Comparison of ENCODE assay signal across 7 cellular contexts in genomic region chr4:140252144-140252741, GRCh38.
DNase-seq lines count a peak whose midpoint lies in the region; ATAC-seq and TF ChIP-seq lines count a peak whose summit lies in the region.

No MANE protein-coding gene starts in this region.

- peak overlapping the region; percentile 69 for H3K4me3 Mint-ChIP-seq in activated T-helper 1 cell treated with anti-CD3 and anti-CD28 coated beads, Interleukin-12 subunit alpha, Interleukin-12 subunit beta, Interleukin-2, Interleukin-4 antibody, amounts not matched to agents 30 ng/mL and 10 ng/mL and 1 ng/mL, durations not matched to agents 14 hours and 24 hours and 36 hours

- DNase-seq in GM10266 (ENCODE audit: extremely low spot score) (peak; percentile 29), NCI-H1092 (lab: John Stamatoyannopoulos, UW) (peak; percentile 64), right atrium auricular region (ENCODE audit: low spot score) (no peak), sciatic nerve (ENCODE audit: low spot score) (peak; percentile 64), GOT3 (lab: John Stamatoyannopoulos, UW) (no peak), foreskin fibroblast (no peak)
- DNase-seq in activated T-helper 1 cell treated with anti-CD3 and anti-CD28 coated beads, Interleukin-12 subunit alpha, Interleukin-12 subunit beta, Interleukin-2, Interleukin-4 antibody, amounts not matched to agents 30 ng/mL and 10 ng/mL and 1 ng/mL, durations not matched to agents 14 hours and 24 hours and 36 hours (ENCODE audit: low spot score) = no peak

- H3K9me3 Mint-ChIP-seq in activated T-helper 1 cell treated with anti-CD3 and anti-CD28 coated beads, Interleukin-12 subunit alpha, Interleukin-12 subunit beta, Interleukin-2, Interleukin-4 antibody, amounts not matched to agents 30 ng/mL and 10 ng/mL and 1 ng/mL, durations not matched to agents 14 hours and 24 hours and 36 hours = no peaks in the 10 kb centered on the region

- H3K4me1 Mint-ChIP-seq in activated T-helper 1 cell treated with anti-CD3 and anti-CD28 coated beads, Interleukin-12 subunit alpha, Interleukin-12 subunit beta, Interleukin-2, Interleukin-4 antibody, amounts not matched to agents 30 ng/mL and 10 ng/mL and 1 ng/mL, durations not matched to agents 14 hours and 24 hours and 36 hours (ENCODE audit: low read depth) = peaks cover 28% of the 10 kb centered on the region

- no peaks in the 10 kb centered on the region for H3K9me3 ChIP-seq in right atrium auricular region

- peak; percentile 40 for ATAC-seq in sciatic nerve

- H3K4me1 ChIP-seq in right atrium auricular region = peaks cover 0 to 23% of the 10 kb centered on the region in 2 donors

- no peak overlapping the region for H3K27ac Mint-ChIP-seq in activated T-helper 1 cell treated with anti-CD3 and anti-CD28 coated beads, Interleukin-12 subunit alpha, Interleukin-12 subunit beta, Interleukin-2, Interleukin-4 antibody, amounts not matched to agents 30 ng/mL and 10 ng/mL and 1 ng/mL, durations not matched to agents 14 hours and 24 hours and 36 hours

- no peaks in the 10 kb centered on the region for H3K27me3 ChIP-seq in right atrium auricular region

- H3K4me3 ChIP-seq in right atrium auricular region = peak overlapping the region; percentile 66 to 75
- H3K4me3 ChIP-seq in foreskin fibroblast (ENCODE audit: low read depth in 1 of 2, low read length in 2 of 2) = peak overlapping the region in 1 of 2 donors; percentile 48

- peak overlapping the region; percentile 88 for H3K27ac ChIP-seq in right atrium auricular region

- intact Hi-C loops in activated T-helper 1 cell treated with anti-CD3 and anti-CD28 coated beads, Interleukin-12 subunit alpha, Interleukin-12 subunit beta, Interleukin-2, Interleukin-4 antibody, amounts not matched to agents 30 ng/mL and 10 ng/mL and 1 ng/mL, durations not matched to agents 14 hours and 24 hours and 36 hours (cut with micrococcal nuclease) = loop anchor here (2.0 to 5.0 kb wide), 4 partner anchors 120 to 393 kb away; partner anchors contain the start of gene SCOC
- intact Hi-C loops in sciatic nerve (cut with DNase I) = loop anchor here (5.0 kb wide), 2 partner anchors 100 to 520 kb away; partner anchors contain the start of gene MAML3

- TF ChIP-seq CTCF in GM10266 (IDR thresholded peaks at IDR 0.05; ENCODE audit: control insufficient read depth, insufficient read depth, low read depth, missing control alignments) (no peak), right atrium auricular region (IDR thresholded peaks at IDR 0.05) (no peak), foreskin fibroblast (IDR thresholded peaks at IDR 0.05; ENCODE audit: low read depth, low read length) (no peak)

- peaks cover 36% of the 10 kb centered on the region for H3K27me3 Mint-ChIP-seq in activated T-helper 1 cell treated with anti-CD3 and anti-CD28 coated beads, Interleukin-12 subunit alpha, Interleukin-12 subunit beta, Interleukin-2, Interleukin-4 antibody, amounts not matched to agents 30 ng/mL and 10 ng/mL and 1 ng/mL, durations not matched to agents 14 hours and 24 hours and 36 hours (ENCODE audit: insufficient read depth)

- no peaks in the 10 kb centered on the region for H3K36me3 ChIP-seq in right atrium auricular region

- no peaks in the 10 kb centered on the region for H3K36me3 Mint-ChIP-seq in activated T-helper 1 cell treated with anti-CD3 and anti-CD28 coated beads, Interleukin-12 subunit alpha, Interleukin-12 subunit beta, Interleukin-2, Interleukin-4 antibody, amounts not matched to agents 30 ng/mL and 10 ng/mL and 1 ng/mL, durations not matched to agents 14 hours and 24 hours and 36 hours (ENCODE audit: low read depth)

Comparison
In these comparisons a context has a peak if more than half of its experiments do, and no peak if none do; other contexts are left out.
1. DNase-seq: peak in GM10266 (single experiment), NCI-H1092 (single experiment) and sciatic nerve (single experiment); none in activated T-helper 1 cell treated with anti-CD3 and anti-CD28 coated beads, Interleukin-12 subunit alpha, Interleukin-12 subunit beta, Interleukin-2, Interleukin-4 antibody, amounts not matched to agents 30 ng/mL and 10 ng/mL and 1 ng/mL, durations not matched to agents 14 hours and 24 hours and 36 hours (single experiment), right atrium auricular region (single experiment), GOT3 (single experiment) and foreskin fibroblast (0 of 2).